Comparison of ENCODE assay signal across 23 cellular contexts in genomic region chr17:12376276-12376675, GRCh38.
"Had no signal": no experiment of that assay in that cellular context is flagged by ENCODE, and none has a peak within 500 bp of the region (broad histone marks: within the 10 kb centered on the region; RNA-seq: fewer than 3 reads in every experiment).

No MANE protein-coding gene starts in this region.

- H3K36me3 ChIP-seq: Peyer's patch, SJCRH30 had no signal

- H3K4me3 ChIP-seq: PC-9, Peyer's patch, SJCRH30 had no signal

- H3K4me1 ChIP-seq: Peyer's patch, SJCRH30 had no signal

- H3K4me2 ChIP-seq: KMS-11, PC-9 had no signal

- H2AFZ ChIP-seq: PC-9 had no signal

- H3K27me3 ChIP-seq: Peyer's patch, SJCRH30 had no signal

- DNase-seq: IMR-90, Kasumi-1, MM.1S, NCI-H1092 treated with DMSO at 0.1 percent for 48 hours, NCI-H1436, NCI-H187, NCI-H2029, NCI-H2081 treated with DMSO at 0.1 percent for 48 hours, NCI-H2171, NCI-H226, NCI-H446, NCI-H510A, NCI-H524 treated with DMSO at 0.1 percent for 48 hours, NCI-H69, NCI-H774, OCI-M1, PC-9, Peyer's patch, SHP77 treated with DMSO at 0.1 percent for 48 hours, SJCRH30 had no signal

- ATAC-seq: Right ventricle myocardium inferior, SK-N-SH treated with all-trans-retinoic acid at 6 μM for 48 hours had no signal

- H3K9ac ChIP-seq: KMS-11 had no signal

- H3K9me3 ChIP-seq: Peyer's patch had no signal

- H3K27ac ChIP-seq: KMS-11, PC-9, Peyer's patch, SJCRH30 had no signal
